ENCODE assay signal across 12 cellular contexts in genomic region chr19:1245884-1246816, GRCh38. TPM values are rescaled to one million over a fixed set of nuclear protein-coding genes. Genes with fewer than 3 reads are reported as not detected.
DNase-seq lines count a peak whose midpoint lies in the region; ATAC-seq, FAIRE-seq and TF ChIP-seq lines count a peak whose summit lies in the region.
"Had no signal": no experiment of that assay in that cellular context is flagged by ENCODE, and none has a peak within 500 bp of the region (broad histone marks: within the 10 kb centered on the region; RNA-seq: fewer than 3 reads in every experiment).

No MANE protein-coding gene starts in this region.

- dilution Hi-C loops in mammary epithelial cell (cut with HindIII; ENCODE audit: low sequenced_read_pairs): no loop called here
- dilution Hi-C loops in endothelial cell of umbilical vein (cut with MboI; ENCODE audit: extremely low pct_ligation_motif_present, low sequenced_read_pairs): no loop called here

- BruUV-seq in mammary epithelial cell (replicated peaks; lab: Mats Ljungman, UMichigan) (no TSS peak), endothelial cell of umbilical vein (replicated peaks; lab: Mats Ljungman, UMichigan) (no TSS peak)

- intact Hi-C loops in breast epithelium (cut with DNase I; ENCODE audit: low total_unique reads): loop anchor here (5.0 kb wide), 1 partner anchor 1536 kb away; the partner anchor contains the start of gene SGTA
- intact Hi-C loops in mammary epithelial cell (cut with micrococcal nuclease): no loop called here
- intact Hi-C loops in endothelial cell of umbilical vein (cut with micrococcal nuclease): loop anchor here (10.0 kb wide), 1 partner anchor 451 kb away; the partner anchor contains the start of gene PTBP1
- intact Hi-C loops in aorta (cut with DNase I): no loop called here

- H4K20me1 ChIP-seq in mammary epithelial cell (ENCODE audit: insufficient read depth, low read length) (peaks cover 4% of the 10 kb centered on the region), endothelial cell of umbilical vein (replicated peaks; ENCODE audit: control insufficient read depth, extremely low read depth, insufficient read depth, low read length) (no peaks in the 10 kb centered on the region)

- H3K4me3 ChIP-seq in breast epithelium (peak overlapping the region in 1 of 3 donors; percentile 58), mammary epithelial cell (replicated peaks in 1 of 3; ENCODE audit: insufficient read depth in 1 of 3, low read depth in 2 of 3, low read length in 3 of 3) (no peak overlapping the region), endothelial cell of umbilical vein (replicated peaks in 1 of 3; ENCODE audit: insufficient read depth in 1 of 3, low read depth in 1 of 3, low read length in 3 of 3) (no peak overlapping the region), aorta (ENCODE audit: low read length in 2 of 2) (no peak overlapping the region)

- H3K27me3 ChIP-seq in breast epithelium (no peaks in the 10 kb centered on the region), mammary epithelial cell (ENCODE audit: insufficient read depth, low read length) (no peaks in the 10 kb centered on the region), endothelial cell of umbilical vein (ENCODE audit: control insufficient read depth in 2 of 2, insufficient read depth in 2 of 2, low read length in 2 of 2) (no peaks in the 10 kb centered on the region), aorta (ENCODE audit: control insufficient read depth in 1 of 2, insufficient read depth in 2 of 2, low read length in 1 of 2) (peaks cover 0 to 2% of the 10 kb centered on the region in 2 donors)

- H3K27me3 Mint-ChIP-seq in neural crest cell (ENCODE audit: low read depth): peaks cover 4% of the 10 kb centered on the region

- H3K36me3 Mint-ChIP-seq in neural crest cell (ENCODE audit: low read depth): peaks cover 2% of the 10 kb centered on the region

- H3K9me1 ChIP-seq in endothelial cell of umbilical vein (replicated peaks; ENCODE audit: control insufficient read depth, extremely low read depth, insufficient read depth, low read length): no peaks in the 10 kb centered on the region

- POLR2A ChIA-PET in endothelial cell of umbilical vein (lab: Charles Lee): interaction anchor here (4.9 kb wide), 1 partner anchor 23 kb away, joined by 87 read pairs; the partner anchor contains the start of gene CIRBP

- H3K4me1 ChIP-seq in breast epithelium (peaks cover 34 to 49% of the 10 kb centered on the region in 2 donors), mammary epithelial cell (ENCODE audit: insufficient read depth, low read length) (peaks cover 37% of the 10 kb centered on the region), endothelial cell of umbilical vein (ENCODE audit: control insufficient read depth, extremely low read depth, insufficient read depth, low read length) (peaks cover 18% of the 10 kb centered on the region), aorta (ENCODE audit: control insufficient read depth in 1 of 2, insufficient read depth in 2 of 2, low read length in 2 of 2) (no peaks in the 10 kb centered on the region)

- no peak overlapping the region for H3K4me2 ChIP-seq in mammary epithelial cell (ENCODE audit: insufficient read depth, low read depth, low read length)
- no peak overlapping the region for H3K4me2 ChIP-seq in endothelial cell of umbilical vein (ENCODE audit: insufficient read depth, low read length)
- H3K4me2 ChIP-seq: KMS-11 had no signal

- WGBS in mammary epithelial cell (ENCODE audit: low coverage, missing lambda C conversion rate): 78% methylated on average over 21 of the region's 24 CpGs
- WGBS in aorta, 2 donors: 61 to 69% methylated on average over 23 to 24 of the region's 24 CpGs

- H3K9me3 Mint-ChIP-seq in neural crest cell: no peaks in the 10 kb centered on the region
- H3K9me3 Mint-ChIP-seq: dendritic cell treated with granulocyte-macrophage colony-stimulating factor and Interleukin-4, amounts not matched to agents 40 ng/mL and 50 ng/mL, for 4 days had no signal

- no peak for ATAC-seq in aorta (ENCODE audit: low FRiP score)

- H3K79me2 ChIP-seq in mammary epithelial cell (ENCODE audit: insufficient read depth, low read length) (peaks cover 51% of the 10 kb centered on the region), endothelial cell of umbilical vein (ENCODE audit: control insufficient read depth, insufficient read depth, low read length) (peaks cover 33% of the 10 kb centered on the region)

- H3K9me3 ChIP-seq in breast epithelium (no peaks in the 10 kb centered on the region), mammary epithelial cell (replicated peaks; ENCODE audit: insufficient read depth, low read length) (no peaks in the 10 kb centered on the region), endothelial cell of umbilical vein (replicated peaks; ENCODE audit: control insufficient read depth, insufficient read depth, low read length) (no peaks in the 10 kb centered on the region), aorta (ENCODE audit: control insufficient read depth, low read length) (no peaks in the 10 kb centered on the region)

- H3K9ac ChIP-seq in mammary epithelial cell (ENCODE audit: insufficient read depth, low read length) (no peak overlapping the region), endothelial cell of umbilical vein (replicated peaks; ENCODE audit: extremely low read depth, insufficient read depth, low read length) (no peak overlapping the region)
- H3K9ac ChIP-seq: KMS-11 had no signal

- no peaks in the 10 kb centered on the region for H3K36me3 ChIP-seq in breast epithelium
- no peaks in the 10 kb centered on the region for H3K36me3 ChIP-seq in mammary epithelial cell (ENCODE audit: insufficient read depth, low read length)
- peaks cover 0 to 2% of the 10 kb centered on the region in 2 experiments for H3K36me3 ChIP-seq in endothelial cell of umbilical vein (ENCODE audit: control insufficient read depth in 2 of 2, extremely low read depth in 1 of 2, insufficient read depth in 2 of 2, low read length in 2 of 2)
- no peaks in the 10 kb centered on the region for H3K36me3 ChIP-seq in aorta (ENCODE audit: control insufficient read depth in 1 of 2, insufficient read depth in 2 of 2, low read length in 1 of 2)

- CTCF ChIA-PET in mammary epithelial cell (lab: Charles Lee; ENCODE audit: low non-redundant PET) (no interaction called here), endothelial cell of umbilical vein (lab: Charles Lee) (interaction anchor here (2.6 to 7.3 kb wide), 3 partner anchors 13 to 27 kb away, joined by 42 to 1001 read pairs (median 63); partner anchors contain the start of gene CIRBP)

- FAIRE-seq in endothelial cell of umbilical vein (lab: Jason Lieb, UNC) (peak; percentile 42), D721Med (lab: Jason Lieb, UNC) (no peak)
- FAIRE-seq: islet of Langerhans had no signal

- TF ChIP-seq CTCF in breast epithelium (IDR thresholded peaks at IDR 0.05): no peak
- no peak for TF ChIP-seq CTCF in mammary epithelial cell (conservative IDR thresholded peaks at IDR 0.05 in 1 of 2, IDR thresholded peaks at IDR 0.05 in 1 of 2; ENCODE audit: extremely low read depth in 1 of 2, insufficient read depth in 1 of 2, low read depth in 1 of 2, low read length in 2 of 2)
- no peak for TF ChIP-seq CTCF in endothelial cell of umbilical vein (IDR thresholded peaks at IDR 0.05; ENCODE audit: extremely low read depth in 1 of 2, insufficient read depth in 1 of 2, low read depth in 1 of 2, low read length in 2 of 2)
- TF ChIP-seq CTCF in neural crest cell (conservative IDR thresholded peaks at IDR 0.05): no peak
- no peak for TF ChIP-seq CTCF in D721Med (IDR thresholded peaks at IDR 0.05; ENCODE audit: insufficient read depth, missing control alignments)

- DNase-seq in breast epithelium (ENCODE audit: low spot score in 2 of 2) (no peak), mammary epithelial cell (no peak), endothelial cell of umbilical vein (ENCODE audit: low read depth, low spot score) (no peak), neural crest cell (ENCODE audit: low read depth, low spot score) (no peak), aorta (no peak), G401 (ENCODE audit: low spot score) (no peak), D721Med (ENCODE audit: insufficient read length, low spot score) (no peak), erythroblast (lab: John Stamatoyannopoulos, UW) (no peak)
- DNase-seq: stimulated activated CD4-positive, alpha-beta T cell treated with anti-CD3 and anti-CD28 coated beads, Interleukin-4, amount 100 ng/mL, for 1 hour had no signal

- in situ Hi-C loops in mammary epithelial cell (cut with MboI; ENCODE audit: low sequenced_read_pairs in 2 of 2): no loop called here
- in situ Hi-C loops in G401 (cut with HindIII; ENCODE audit: low sequenced_read_pairs): no loop called here

- peaks cover 9% of the 10 kb centered on the region for H3K4me1 Mint-ChIP-seq in neural crest cell

- peak overlapping the region; percentile 74 for H3K4me3 Mint-ChIP-seq in neural crest cell

- H3K27ac Mint-ChIP-seq in neural crest cell (ENCODE audit: unreplicated experiment): no peak overlapping the region

- peak overlapping the region; percentile 91 to 99 for H3K27ac ChIP-seq in breast epithelium
- H3K27ac ChIP-seq in mammary epithelial cell (ENCODE audit: insufficient read depth, low read depth, low read length): no peak overlapping the region
- H3K27ac ChIP-seq in endothelial cell of umbilical vein (ENCODE audit: insufficient read depth, low read depth, low read length): no peak overlapping the region
- H3K27ac ChIP-seq in aorta (ENCODE audit: low read depth in 1 of 2, low read length in 2 of 2): peak overlapping the region in 1 of 2 donors; percentile 34
- H3K27ac ChIP-seq: KMS-11 had no signal

- TF ChIP-seq POLR2A in breast epithelium (IDR thresholded peaks at IDR 0.05) (no peak), endothelial cell of umbilical vein (IDR thresholded peaks at IDR 0.05; ENCODE audit: low read depth, low read length) (no peak), erythroblast (IDR thresholded peaks at IDR 0.05; ENCODE audit: low read length) (no peak)

- H2AFZ ChIP-seq in mammary epithelial cell (ENCODE audit: low read depth, low read length) (no peak overlapping the region), endothelial cell of umbilical vein (ENCODE audit: low read depth, low read length) (no peak overlapping the region)

RNA-seq across cellular contexts. Expression of gene MIDN, which starts 2.2 kb away (rescaled TPM):
- total RNA-seq in breast epithelium (10 to 100 TPM; 13.8 to 28.5 (median 22.4) TPM), mammary epithelial cell (10 to 100 TPM; 17.5 to 73.8 TPM), endothelial cell of umbilical vein (85.9 and 107 TPM in 2 replicates), neural crest cell (177 and 187 TPM in 2 replicates), aorta (100 to 1,000 TPM; 112 to 121 TPM)
- polyA plus RNA-seq in mammary epithelial cell (19.1 TPM), endothelial cell of umbilical vein (20.0 and 23.6 TPM in 2 replicates), aorta (10 to 100 TPM; 11.8 to 27.4 TPM)
- polyA minus RNA-seq in mammary epithelial cell (26.2 TPM), endothelial cell of umbilical vein (13.6 and 16.8 TPM in 2 replicates)
- polyA plus RNA-seq in endothelial cell of umbilical vein (2011; cell fraction: cytosol; rRNA removed): 8.3 and 13.6 TPM in 2 replicates
- polyA plus RNA-seq in endothelial cell of umbilical vein (2011; cell fraction: nucleus; rRNA removed): 26.3 and 27.8 TPM in 2 replicates
- 16.1 and 27.1 TPM in 2 replicates for polyA plus RNA-seq in endothelial cell of umbilical vein (2012)
- 34.1 TPM for polyA minus RNA-seq in endothelial cell of umbilical vein (2011; cell fraction: cytosol; rRNA and poly(A)+ RNA removed)
- 10.2 and 42.0 TPM in 2 replicates for polyA minus RNA-seq in endothelial cell of umbilical vein (2011; cell fraction: nucleus; rRNA and poly(A)+ RNA removed)
- 14.0 and 17.5 TPM in 2 replicates for total RNA-seq in G401 (2014; rRNA removed; shearing (Covaris generic))

RNA-seq across cellular contexts. Expression of gene ATP5F1D, which starts 4.6 kb away (rescaled TPM):
- total RNA-seq in breast epithelium: 10 to 100 TPM; 47.6 to 64.9 (median 61.3) TPM
- 100 to 1,000 TPM in 1 of 2 donors, 10 to 100 TPM in 1; 12.3 to 198 TPM for total RNA-seq in mammary epithelial cell
- 137 TPM for polyA plus RNA-seq in mammary epithelial cell
- 24.2 TPM for polyA minus RNA-seq in mammary epithelial cell
- total RNA-seq in endothelial cell of umbilical vein: 190 and 192 TPM in 2 replicates
- polyA plus RNA-seq in endothelial cell of umbilical vein: 167 and 236 TPM in 2 replicates
- polyA plus RNA-seq in endothelial cell of umbilical vein (2011; cell fraction: cytosol; rRNA removed): 55.6 and 104 TPM in 2 replicates
- 31.6 and 37.8 TPM in 2 replicates for polyA plus RNA-seq in endothelial cell of umbilical vein (2011; cell fraction: nucleus; rRNA removed)
- 93.2 and 184 TPM in 2 replicates for polyA plus RNA-seq in endothelial cell of umbilical vein (2012)
- polyA minus RNA-seq in endothelial cell of umbilical vein: 27.5 and 56.7 TPM in 2 replicates
- 231 TPM for polyA minus RNA-seq in endothelial cell of umbilical vein (2011; cell fraction: cytosol; rRNA and poly(A)+ RNA removed)
- 9.3 and 13.8 TPM in 2 replicates for polyA minus RNA-seq in endothelial cell of umbilical vein (2011; cell fraction: nucleus; rRNA and poly(A)+ RNA removed)
- total RNA-seq in neural crest cell: 140 and 141 TPM in 2 replicates
- 100 to 1,000 TPM in 1 of 2 donors, 10 to 100 TPM in 1; 92.8 to 102 TPM for total RNA-seq in aorta
- polyA plus RNA-seq in aorta: 100 to 1,000 TPM; 131 to 164 TPM
- total RNA-seq in G401 (2014; rRNA removed; shearing (Covaris generic)): 61.3 and 98.5 TPM in 2 replicates

RNA-seq across cellular contexts. Expression of gene CBARP, which starts 8.3 kb away (rescaled TPM):
- 1 to 10 TPM in 1 of 3 donors, under 1 TPM in 1, not detected in 1; 0.98 to 4.8 TPM for total RNA-seq in breast epithelium
- 1 to 10 TPM; 5.8 to 7.3 TPM for total RNA-seq in mammary epithelial cell
- polyA plus RNA-seq in mammary epithelial cell: 0.88 TPM
- 1.1 TPM for polyA minus RNA-seq in mammary epithelial cell
- 9.2 and 9.6 TPM in 2 replicates for total RNA-seq in endothelial cell of umbilical vein
- polyA plus RNA-seq in endothelial cell of umbilical vein: 3.5 and 4.4 TPM in 2 replicates
- polyA plus RNA-seq in endothelial cell of umbilical vein (2011; cell fraction: cytosol; rRNA removed): 1.0 and 2.5 TPM in 2 replicates
- 6.4 and 6.5 TPM in 2 replicates for polyA plus RNA-seq in endothelial cell of umbilical vein (2011; cell fraction: nucleus; rRNA removed)
- polyA plus RNA-seq in endothelial cell of umbilical vein (2012): 2.6 and 7.5 TPM in 2 replicates
- 0.70 and 1.6 TPM in 2 replicates for polyA minus RNA-seq in endothelial cell of umbilical vein
- polyA minus RNA-seq in endothelial cell of umbilical vein (2011; cell fraction: cytosol; rRNA and poly(A)+ RNA removed): 0.51 TPM
- 1.4 and 3.3 TPM in 2 replicates for polyA minus RNA-seq in endothelial cell of umbilical vein (2011; cell fraction: nucleus; rRNA and poly(A)+ RNA removed)
- total RNA-seq in neural crest cell: 26.2 and 27.1 TPM in 2 replicates
- total RNA-seq in aorta: 1 to 10 TPM; 3.0 to 3.7 TPM
- 1 to 10 TPM in 1 of 2 donors, under 1 TPM in 1; 0.88 to 1.1 TPM for polyA plus RNA-seq in aorta
- total RNA-seq in G401 (2014; rRNA removed; shearing (Covaris generic)): 3.6 and 5.6 TPM in 2 replicates

RNA-seq across cellular contexts. Expression of gene CIRBP, which starts 23.0 kb away (rescaled TPM):
- total RNA-seq in breast epithelium: 100 to 1,000 TPM; 458 to 758 (median 656) TPM
- total RNA-seq in mammary epithelial cell: 100 to 1,000 TPM; 196 to 221 TPM
- polyA plus RNA-seq in mammary epithelial cell: 132 TPM
- polyA minus RNA-seq in mammary epithelial cell: 125 TPM
- 225 and 229 TPM in 2 replicates for total RNA-seq in endothelial cell of umbilical vein
- polyA plus RNA-seq in endothelial cell of umbilical vein: 267 and 439 TPM in 2 replicates
- 345 and 381 TPM in 2 replicates for polyA plus RNA-seq in endothelial cell of umbilical vein (2011; cell fraction: cytosol; rRNA removed)
- 851 and 1,301 TPM in 2 replicates for polyA plus RNA-seq in endothelial cell of umbilical vein (2011; cell fraction: nucleus; rRNA removed)
- 199 and 231 TPM in 2 replicates for polyA plus RNA-seq in endothelial cell of umbilical vein (2012)
- polyA minus RNA-seq in endothelial cell of umbilical vein: 136 and 186 TPM in 2 replicates
- 43.9 TPM for polyA minus RNA-seq in endothelial cell of umbilical vein (2011; cell fraction: cytosol; rRNA and poly(A)+ RNA removed)
- 105 and 121 TPM in 2 replicates for polyA minus RNA-seq in endothelial cell of umbilical vein (2011; cell fraction: nucleus; rRNA and poly(A)+ RNA removed)
- total RNA-seq in neural crest cell: 414 and 421 TPM in 2 replicates
- total RNA-seq in aorta: 100 to 1,000 TPM; 391 to 397 TPM
- 1,000 to 10,000 TPM in 1 of 2 donors, 100 to 1,000 TPM in 1; 252 to 1,634 TPM for polyA plus RNA-seq in aorta
- 196 and 215 TPM in 2 replicates for total RNA-seq in G401 (2014; rRNA removed; shearing (Covaris generic))

RNA-seq across cellular contexts. Expression of gene FAM174C, which starts 29.2 kb away (rescaled TPM):
- total RNA-seq in breast epithelium (10 to 100 TPM; 43.9 to 60.6 (median 53.1) TPM), mammary epithelial cell (10 to 100 TPM; 22.8 to 60.1 TPM), endothelial cell of umbilical vein (46.7 and 47.5 TPM in 2 replicates), neural crest cell (33.3 and 36.6 TPM in 2 replicates), aorta (10 to 100 TPM; 21.9 to 23.3 TPM)
- polyA plus RNA-seq in mammary epithelial cell (53.3 TPM), endothelial cell of umbilical vein (83.9 and 127 TPM in 2 replicates), aorta (10 to 100 TPM; 43.8 to 68.8 TPM)
- polyA minus RNA-seq in mammary epithelial cell (13.1 TPM), endothelial cell of umbilical vein (10.6 and 15.2 TPM in 2 replicates)
- 45.5 and 62.4 TPM in 2 replicates for polyA plus RNA-seq in endothelial cell of umbilical vein (2011; cell fraction: cytosol; rRNA removed)
- 22.4 and 27.0 TPM in 2 replicates for polyA plus RNA-seq in endothelial cell of umbilical vein (2011; cell fraction: nucleus; rRNA removed)
- 36.7 and 43.6 TPM in 2 replicates for polyA plus RNA-seq in endothelial cell of umbilical vein (2012)
- 70.9 TPM for polyA minus RNA-seq in endothelial cell of umbilical vein (2011; cell fraction: cytosol; rRNA and poly(A)+ RNA removed)
- polyA minus RNA-seq in endothelial cell of umbilical vein (2011; cell fraction: nucleus; rRNA and poly(A)+ RNA removed): 5.8 and 8.0 TPM in 2 replicates
- 37.9 and 45.0 TPM in 2 replicates for total RNA-seq in G401 (2014; rRNA removed; shearing (Covaris generic))

Comparison
In these comparisons a context has a peak if more than half of its experiments do, and no peak if none do; other contexts are left out.
1. H3K27ac ChIP-seq: peak in breast epithelium (2 of 2); none in mammary epithelial cell (single experiment) and endothelial cell of umbilical vein (single experiment).
2. intact Hi-C loops: an anchor here in breast epithelium (5.0 kb wide) and endothelial cell of umbilical vein (10.0 kb wide); none called in mammary epithelial cell and aorta.